Comparison of ENCODE assay signal across 25 cellular contexts in the genomic region with DNA sequence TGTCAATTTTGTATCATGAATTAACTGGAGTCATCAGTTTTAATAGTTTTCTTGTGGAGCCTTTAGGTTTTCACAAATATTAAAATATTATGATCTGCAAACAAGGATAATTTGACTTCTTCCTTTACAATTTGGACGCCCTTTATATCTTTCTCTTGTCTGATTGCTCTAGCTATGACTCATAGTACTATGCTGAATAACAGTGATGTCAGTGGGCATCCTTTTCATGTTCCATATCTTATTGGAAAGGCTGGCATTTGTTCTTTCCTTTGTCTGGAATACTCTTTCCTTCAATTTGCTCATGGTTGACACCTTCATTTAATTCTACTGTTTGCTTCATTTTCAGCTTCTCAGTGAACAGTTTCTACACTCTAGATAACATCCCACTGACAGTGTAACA.
"Had no signal": no experiment of that assay in that cellular context is flagged by ENCODE, and none has a peak within 500 bp of the region (broad histone marks: within the 10 kb centered on the region; RNA-seq: fewer than 3 reads in every experiment).

No MANE protein-coding gene starts in this region.

- DNase-seq: activated CD4-positive, alpha-beta T cell treated with anti-CD3 and anti-CD28 coated beads for 48 hours; activated CD4-positive, alpha-beta T cell treated with anti-CD3 and anti-CD28 coated beads, Interleukin-2, amount 50 U/mL, for 48 hours; activated CD8-positive, alpha-beta memory T cell treated with anti-CD3 and anti-CD28 coated beads for 24 hours; activated effector memory CD4-positive, alpha-beta T cell treated with Interleukin-2 at 50 U/mL for 16 hours; activated naive CD4-positive, alpha-beta T cell treated with Interleukin-2 at 50 U/mL for 16 hours; cortex of kidney; effector memory CD8-positive, alpha-beta T cell; heart left ventricle; midbrain; naive thymus-derived CD8-positive, alpha-beta T cell; occipital lobe; stimulated activated CD4-positive, alpha-beta T cell treated with anti-CD3 and anti-CD28 coated beads, Interleukin-15, amount 100 ng/mL, for 24 hours; stimulated activated CD4-positive, alpha-beta T cell treated with anti-CD3 and anti-CD28 coated beads, Interleukin-2, amount 100 ng/mL, for 24 hours; stimulated activated naive B cell treated with anti-CD40 and anti-IgM and Interleukin-4, amounts not matched to agents 10 μg/mL and 1 μg/mL and 100 μg/mL, for 72 hours; tibial artery; upper lobe of right lung; WERI-Rb-1 had no signal

- H3K4me2 ChIP-seq: neural progenitor cell had no signal

- H3K4me1 ChIP-seq: ascending aorta, heart left ventricle, neural progenitor cell, parathyroid adenoma, right atrium auricular region, suprapubic skin, tibial artery, upper lobe of right lung had no signal

- H3K79me2 ChIP-seq: parathyroid adenoma had no signal

- H3K36me3 ChIP-seq: ascending aorta, heart left ventricle, neural progenitor cell, right atrium auricular region, suprapubic skin, tibial artery, upper lobe of right lung, WERI-Rb-1 had no signal

- H3K9me3 Mint-ChIP-seq: brain, neural progenitor cell had no signal

- H3K27ac ChIP-seq: ascending aorta, heart left ventricle, neural progenitor cell, parathyroid adenoma, right atrium auricular region, suprapubic skin, tibial artery, upper lobe of right lung, WERI-Rb-1 had no signal

- H3K4me3 Mint-ChIP-seq: activated naive CD8-positive, alpha-beta T cell; brain; effector memory CD8-positive, alpha-beta T cell; memory B cell; naive thymus-derived CD8-positive, alpha-beta T cell; neural progenitor cell; stimulated activated naive B cell treated with anti-CD40 and anti-IgM and Interleukin-4, amounts not matched to agents 10 μg/mL and 1 μg/mL and 100 μg/mL, for 72 hours had no signal

- H3K27me3 ChIP-seq: ascending aorta, heart left ventricle, neural progenitor cell, right atrium auricular region, suprapubic skin, tibial artery, upper lobe of right lung had no signal

- H3K4me1 Mint-ChIP-seq: brain; memory B cell; naive thymus-derived CD8-positive, alpha-beta T cell; neural progenitor cell; stimulated activated naive B cell treated with anti-CD40 and anti-IgM and Interleukin-4, amounts not matched to agents 10 μg/mL and 1 μg/mL and 100 μg/mL, for 72 hours had no signal

- H3K9ac ChIP-seq: neural progenitor cell, parathyroid adenoma had no signal

- H2AFZ ChIP-seq: neural progenitor cell, parathyroid adenoma had no signal

- H3K27me3 Mint-ChIP-seq: activated naive CD8-positive, alpha-beta T cell; effector memory CD8-positive, alpha-beta T cell; memory B cell; naive thymus-derived CD8-positive, alpha-beta T cell; stimulated activated naive B cell treated with anti-CD40 and anti-IgM and Interleukin-4, amounts not matched to agents 10 μg/mL and 1 μg/mL and 100 μg/mL, for 72 hours had no signal

- H3K27ac Mint-ChIP-seq: activated naive CD8-positive, alpha-beta T cell; brain; effector memory CD8-positive, alpha-beta T cell; memory B cell; naive thymus-derived CD8-positive, alpha-beta T cell; neural progenitor cell; stimulated activated naive B cell treated with anti-CD40 and anti-IgM and Interleukin-4, amounts not matched to agents 10 μg/mL and 1 μg/mL and 100 μg/mL, for 72 hours had no signal

- H3K36me3 Mint-ChIP-seq: activated naive CD8-positive, alpha-beta T cell; brain; memory B cell; naive thymus-derived CD8-positive, alpha-beta T cell; neural progenitor cell; stimulated activated naive B cell treated with anti-CD40 and anti-IgM and Interleukin-4, amounts not matched to agents 10 μg/mL and 1 μg/mL and 100 μg/mL, for 72 hours had no signal

- H3K4me3 ChIP-seq: ascending aorta, heart left ventricle, neural progenitor cell, right atrium auricular region, suprapubic skin, tibial artery, upper lobe of right lung had no signal

- H3K9me3 ChIP-seq: ascending aorta, heart left ventricle, right atrium auricular region, suprapubic skin, tibial artery, upper lobe of right lung had no signal
